In the genomic region with DNA sequence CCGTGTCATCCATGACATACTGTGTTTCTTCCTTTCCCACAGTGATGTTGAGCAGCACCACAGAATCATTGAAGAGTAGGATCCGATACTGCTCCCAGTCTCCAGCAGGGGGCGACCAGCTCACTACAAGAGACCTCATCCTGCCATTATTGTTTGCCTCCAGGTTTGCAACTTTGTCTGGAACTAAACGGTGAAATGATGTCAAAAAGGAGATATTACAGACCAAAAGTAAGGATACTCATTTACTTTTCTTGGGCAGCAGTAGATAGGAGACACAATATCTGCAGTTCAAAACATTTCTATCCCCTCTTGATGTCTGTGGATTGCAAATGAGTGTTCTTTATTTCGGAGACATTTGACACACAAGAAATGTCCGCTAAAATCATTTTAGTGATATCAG, we compare ENCODE assay signal across 8 cellular contexts. TPM values are rescaled to one million over a fixed set of nuclear protein-coding genes. Genes with fewer than 3 reads are reported as not detected.
DNase-seq lines count a peak whose midpoint lies in the region; ATAC-seq and TF ChIP-seq lines count a peak whose summit lies in the region.

No MANE protein-coding gene starts in this region.

- H3K27ac ChIP-seq in Karpas-422 (ENCODE audit: low read length) (no peak overlapping the region), SJSA1 (no peak overlapping the region), left ventricle myocardium inferior (replicated peaks) (peak overlapping the region; percentile 17)

- H3K9ac ChIP-seq in Karpas-422 (ENCODE audit: low read length): no peak overlapping the region

- no peak overlapping the region for H3K4me2 ChIP-seq in Karpas-422 (ENCODE audit: low read depth, low read length, poor library complexity, severe bottlenecking)

- H3K27me3 ChIP-seq in Karpas-422 (ENCODE audit: low read length) (no peaks in the 10 kb centered on the region), SJSA1 (replicated peaks) (no peaks in the 10 kb centered on the region), left ventricle myocardium inferior (ENCODE audit: low read depth) (no peaks in the 10 kb centered on the region)

- peak overlapping the region; percentile 52; the same call in 1 of the 2 replicates for H2AFZ ChIP-seq in Karpas-422 (ENCODE audit: low read length)

- no peaks in the 10 kb centered on the region for H4K20me1 ChIP-seq in Karpas-422 (ENCODE audit: insufficient read depth, low read depth, low read length)

- H3K36me3 ChIP-seq in Karpas-422 (ENCODE audit: insufficient read depth, low read length) (no peaks in the 10 kb centered on the region; the same call in 1 of the 2 replicates), SJSA1 (peaks cover 4% of the 10 kb centered on the region; the same call in 1 of the 2 replicates), left ventricle myocardium inferior (peaks cover 21% of the 10 kb centered on the region)

- intact Hi-C loops in left ventricle myocardium inferior (cut with micrococcal nuclease): loop anchor here (2.0 kb wide), 1 partner anchor 131 kb away; no protein-coding TSS in a partner anchor

- ATAC-seq in GM21825 (IDR thresholded peaks at IDR 0.05; ENCODE audit: unreplicated experiment): peak; percentile 81

- H3K79me2 ChIP-seq in Karpas-422 (ENCODE audit: low read length): no peaks in the 10 kb centered on the region

- H3K9me3 ChIP-seq in Karpas-422 (ENCODE audit: low read length) (no peaks in the 10 kb centered on the region), SJSA1 (replicated peaks) (no peaks in the 10 kb centered on the region), left ventricle myocardium inferior (replicated peaks) (peaks cover 4% of the 10 kb centered on the region)

- H3K4me1 ChIP-seq in Karpas-422 (ENCODE audit: low read length) (no peaks in the 10 kb centered on the region), SJSA1 (replicated peaks) (no peaks in the 10 kb centered on the region), left ventricle myocardium inferior (peaks cover 10% of the 10 kb centered on the region)

- no peaks in the 10 kb centered on the region for H3K9me2 ChIP-seq in Karpas-422 (replicated peaks; ENCODE audit: insufficient read depth, low read length)

- H3K4me3 ChIP-seq in Karpas-422 (ENCODE audit: low read length) (no peak overlapping the region), SJSA1 (no peak overlapping the region), left ventricle myocardium inferior (no peak overlapping the region)

- peak; percentile 90 for TF ChIP-seq CTCF in left ventricle myocardium inferior (IDR thresholded peaks at IDR 0.05; ENCODE audit: borderline replicate concordance)

- DNase-seq in ELR (ENCODE audit: low read depth): peak; percentile 80
- DNase-seq in Karpas-422: peak; percentile 82
- DNase-seq in SJSA1 (ENCODE audit: low read depth in 1 of 2, low spot score in 2 of 2): peak; percentile 62 to 75
- DNase-seq in activated naive CD8-positive, alpha-beta T cell treated with anti-CD3 and anti-CD28 coated beads, Interleukin-2, amount 50 U/mL, for 16 hours (ENCODE audit: low read depth, low spot score): peak; percentile 4
- peak; percentile 73 for DNase-seq in left ventricle myocardium inferior
- peak; percentile 63 for DNase-seq in renal cortical epithelial cell (ENCODE audit: low read depth)
- no peak for DNase-seq in cerebellar nuclear complex (lab: John Stamatoyannopoulos, UW)

RNA-seq across cellular contexts. Expression of a gene that starts 47.2 kb away (rescaled TPM):
- total RNA-seq in Karpas-422 (2014; rRNA removed; shearing (Covaris generic); ENCODE audit: low replicate concordance): 0.07 TPM in 1 of 2 replicates, not detected in the other
- 3.0 and 4.5 TPM in 2 replicates for total RNA-seq in SJSA1 (2014; rRNA removed; shearing (Covaris generic))
- total RNA-seq in left ventricle myocardium inferior (38.7 TPM), renal cortical epithelial cell (5.4 and 5.7 TPM in 2 replicates)

Comparison
In these comparisons a context has a peak if more than half of its experiments do, and no peak if none do; other contexts are left out.
1. DNase-seq: peak in ELR (single experiment), Karpas-422 (single experiment), SJSA1 (2 of 2), activated naive CD8-positive, alpha-beta T cell treated with anti-CD3 and anti-CD28 coated beads, Interleukin-2, amount 50 U/mL, for 16 hours (single experiment), left ventricle myocardium inferior (single experiment) and renal cortical epithelial cell (single experiment); none in cerebellar nuclear complex (0 of 2).